14 cellular contexts compared by ENCODE assay signal in genomic region chr6:13480631-13481501, GRCh38. TPM values are rescaled to one million over a fixed set of nuclear protein-coding genes. Genes with fewer than 3 reads are reported as not detected.
DNase-seq lines count a peak whose midpoint lies in the region; ATAC-seq and TF ChIP-seq lines count a peak whose summit lies in the region.
"Had no signal": no experiment of that assay in that cellular context is flagged by ENCODE, and none has a peak within 500 bp of the region (broad histone marks: within the 10 kb centered on the region; RNA-seq: fewer than 3 reads in every experiment).

No MANE protein-coding gene starts in this region.

- no peak overlapping the region for H3K4me2 ChIP-seq in neural progenitor cell

- H3K27me3 ChIP-seq in right lobe of liver (no peaks in the 10 kb centered on the region), gastroesophageal sphincter (no peaks in the 10 kb centered on the region), neural progenitor cell (peaks cover 25% of the 10 kb centered on the region)

- H4K20me1 ChIP-seq in neural progenitor cell (ENCODE audit: low read depth), result no peaks in the 10 kb centered on the region

- no peaks in the 10 kb centered on the region for H3K27me3 Mint-ChIP-seq in central memory CD8-positive, alpha-beta T cell
- peaks cover 3% of the 10 kb centered on the region for H3K27me3 Mint-ChIP-seq in activated CD8-positive, alpha-beta memory T cell treated with anti-CD3 and anti-CD28 coated beads, Interleukin-2, amount 10 ng/mL, durations not matched to agents 7 days and 5 days
- peaks cover 12% of the 10 kb centered on the region for H3K27me3 Mint-ChIP-seq in neural progenitor cell (ENCODE audit: insufficient read depth, low read depth)

- H3K9ac ChIP-seq in neural progenitor cell, result no peak overlapping the region

- intact Hi-C loops in right lobe of liver (cut with DNase I), result loop anchor here (10.0 kb wide), 2 partner anchors 66 to 94 kb away; partner anchors contain the start of gene SIRT5 (in 1 of the 2)

- peaks cover 5% of the 10 kb centered on the region for H3F3A ChIP-seq in neural progenitor cell (ENCODE audit: low read depth)

- peaks cover 0 to 60% (median 10%) of the 10 kb centered on the region in 4 donors for H3K4me1 ChIP-seq in right lobe of liver
- peaks cover 0 to 42% (median 0%) of the 10 kb centered on the region in 3 donors for H3K4me1 ChIP-seq in gastroesophageal sphincter
- peaks cover 9% of the 10 kb centered on the region for H3K4me1 ChIP-seq in neural progenitor cell

- H3K36me3 ChIP-seq in right lobe of liver (no peaks in the 10 kb centered on the region), gastroesophageal sphincter (peaks cover 0 to 18% of the 10 kb centered on the region in 2 donors), neural progenitor cell (no peaks in the 10 kb centered on the region)
- H3K36me3 ChIP-seq: HAP-1 had no signal

- H3K9me3 Mint-ChIP-seq in central memory CD8-positive, alpha-beta T cell, result no peaks in the 10 kb centered on the region
- H3K9me3 Mint-ChIP-seq in activated CD8-positive, alpha-beta memory T cell treated with anti-CD3 and anti-CD28 coated beads, Interleukin-2, amount 10 ng/mL, durations not matched to agents 7 days and 5 days (ENCODE audit: low read depth), result no peaks in the 10 kb centered on the region
- no peaks in the 10 kb centered on the region for H3K9me3 Mint-ChIP-seq in neural progenitor cell
- H3K9me3 Mint-ChIP-seq: activated CD4-positive, alpha-beta T cell treated with anti-CD3 and anti-CD28 coated beads, Interleukin-2, amount 10 ng/mL, durations not matched to agents 24 days and 14 days had no signal

- peak overlapping the region; percentile 2 for H3K27ac Mint-ChIP-seq in central memory CD8-positive, alpha-beta T cell (ENCODE audit: low read depth)
- no peak overlapping the region for H3K27ac Mint-ChIP-seq in activated CD8-positive, alpha-beta memory T cell treated with anti-CD3 and anti-CD28 coated beads, Interleukin-2, amount 10 ng/mL, durations not matched to agents 7 days and 5 days
- no peak overlapping the region for H3K27ac Mint-ChIP-seq in neural progenitor cell

- no peak overlapping the region for H3K4me3 Mint-ChIP-seq in central memory CD8-positive, alpha-beta T cell
- H3K4me3 Mint-ChIP-seq in activated CD8-positive, alpha-beta memory T cell treated with anti-CD3 and anti-CD28 coated beads, Interleukin-2, amount 10 ng/mL, durations not matched to agents 7 days and 5 days, result no peak overlapping the region
- H3K4me3 Mint-ChIP-seq in neural progenitor cell, result no peak overlapping the region
- H3K4me3 Mint-ChIP-seq: activated CD4-positive, alpha-beta T cell treated with anti-CD3 and anti-CD28 coated beads, Interleukin-2, amount 10 ng/mL, durations not matched to agents 24 days and 14 days had no signal

- H3K9me3 ChIP-seq in right lobe of liver (no peaks in the 10 kb centered on the region), gastroesophageal sphincter (no peaks in the 10 kb centered on the region), neural progenitor cell (ENCODE audit: low read depth) (no peaks in the 10 kb centered on the region)
- H3K9me3 ChIP-seq: HAP-1 had no signal

- no peak for TF ChIP-seq EP300 in gastroesophageal sphincter (IDR thresholded peaks at IDR 0.05)

- TF ChIP-seq CTCF in right lobe of liver (IDR thresholded peaks at IDR 0.05) (no peak), gastroesophageal sphincter (IDR thresholded peaks at IDR 0.05) (no peak), neural progenitor cell (IDR thresholded peaks at IDR 0.05) (no peak)

- 39% methylated on average over 4 of the region's 6 CpGs for WGBS in right lobe of liver (ENCODE audit: insufficient coverage, low coverage, low lambda C conversion rate, missing lambda C conversion rate)
- WGBS in gastroesophageal sphincter (ENCODE audit: low coverage in 1 of 2), 2 donors, result 75 to 80% methylated on average over 2 to 3 of the region's 6 CpGs

- peaks cover 4% of the 10 kb centered on the region for H3K79me2 ChIP-seq in neural progenitor cell (ENCODE audit: low read depth)

- no peak for ATAC-seq in central memory CD8-positive, alpha-beta T cell (replicated peaks; ENCODE audit: extremely low read depth, poor library complexity, severe bottlenecking)
- peak; percentile 28 to 50 (median 34) for ATAC-seq in right lobe of liver
- no peak for ATAC-seq in activated CD8-positive, alpha-beta memory T cell treated with anti-CD3 and anti-CD28 coated beads, Interleukin-2, amount 10 ng/mL, durations not matched to agents 7 days and 5 days
- ATAC-seq in gastroesophageal sphincter, result no peak

- H3K27ac ChIP-seq in right lobe of liver (peak overlapping the region in 2 of 3 donors; percentile 17 to 76), gastroesophageal sphincter (no peak overlapping the region), neural progenitor cell (no peak overlapping the region)

- CTCF ChIA-PET in activated CD8-positive, alpha-beta memory T cell treated with anti-CD3 and anti-CD28 coated beads, Interleukin-2, amount 10 ng/mL, durations not matched to agents 7 days and 5 days (lab: Charles Lee), result interaction anchor here (1.0 to 2.4 kb wide), 4 partner anchors 52 to 144 kb away, joined by 3 to 7 read pairs (median 4); partner anchors contain the start of gene SIRT5

- H3K36me3 Mint-ChIP-seq in central memory CD8-positive, alpha-beta T cell (ENCODE audit: insufficient read depth), result peaks cover 4% of the 10 kb centered on the region
- peaks cover 24% of the 10 kb centered on the region for H3K36me3 Mint-ChIP-seq in activated CD8-positive, alpha-beta memory T cell treated with anti-CD3 and anti-CD28 coated beads, Interleukin-2, amount 10 ng/mL, durations not matched to agents 7 days and 5 days
- H3K36me3 Mint-ChIP-seq in neural progenitor cell, result no peaks in the 10 kb centered on the region

- peaks cover 44% of the 10 kb centered on the region for H3K4me1 Mint-ChIP-seq in central memory CD8-positive, alpha-beta T cell
- H3K4me1 Mint-ChIP-seq in activated CD8-positive, alpha-beta memory T cell treated with anti-CD3 and anti-CD28 coated beads, Interleukin-2, amount 10 ng/mL, durations not matched to agents 7 days and 5 days, result peaks cover 60% of the 10 kb centered on the region
- peaks cover 27% of the 10 kb centered on the region for H3K4me1 Mint-ChIP-seq in neural progenitor cell

- no peak for TF ChIP-seq POLR2A in right lobe of liver (IDR thresholded peaks at IDR 0.05)
- no peak for TF ChIP-seq POLR2A in gastroesophageal sphincter (IDR thresholded peaks at IDR 0.05)

- peak; percentile 29 for DNase-seq in DMS 273 (lab: John Stamatoyannopoulos, UW; ENCODE audit: unreplicated experiment)
- peak; percentile 71 for DNase-seq in NCI-H226
- no peak for DNase-seq in central memory CD8-positive, alpha-beta T cell (ENCODE audit: low spot score in 2 of 2)
- DNase-seq in right lobe of liver, result peak in 1 of 3 donors; percentile 68
- no peak for DNase-seq in SIG-M5 treated with dmso at 0.1 percent for 504 hours (lab: John Stamatoyannopoulos, UW; ENCODE audit: unreplicated experiment)
- DNase-seq in activated CD8-positive, alpha-beta memory T cell treated with anti-CD3 and anti-CD28 coated beads, Interleukin-2, amount 10 ng/mL, durations not matched to agents 7 days and 5 days, result no peak
- DNase-seq in neural progenitor cell (ENCODE audit: low spot score), result no peak
- DNase-seq: activated CD4-positive, alpha-beta T cell treated with anti-CD3 and anti-CD28 coated beads, Interleukin-2, amount 10 ng/mL, durations not matched to agents 24 days and 14 days; effector memory CD4-positive, alpha-beta T cell; NCI-H2029; NCI-H526 treated with DMSO at 0.1 percent for 48 hours; T-helper 9 cell had no signal

- H3K4me3 ChIP-seq in right lobe of liver, result no peak overlapping the region
- no peak overlapping the region for H3K4me3 ChIP-seq in gastroesophageal sphincter
- no peak overlapping the region for H3K4me3 ChIP-seq in neural progenitor cell
- H3K4me3 ChIP-seq: HAP-1 had no signal

- H2AFZ ChIP-seq in neural progenitor cell (replicated peaks), result no peak overlapping the region

RNA-seq across cellular contexts. Expression of gene GFOD1, which starts 6.5 kb away (rescaled TPM):
- total RNA-seq in right lobe of liver (1 to 10 TPM; 5.4 to 8.5 (median 7.5) TPM), gastroesophageal sphincter (10 to 100 TPM; 18.3 to 49.1 (median 29.0) TPM), neural progenitor cell (ENCODE audit: low replicate concordance) (1.8 and 2.1 TPM in 2 replicates)
- total RNA-seq in activated CD8-positive, alpha-beta memory T cell treated with anti-CD3 and anti-CD28 coated beads, Interleukin-2, amount 10 ng/mL, durations not matched to agents 7 days and 5 days, result 10 to 100 TPM; 10.6 to 11.6 TPM

Comparison
In these comparisons a context has a peak if more than half of its experiments do, and no peak if none do; other contexts are left out.
1. DNase-seq: peak in DMS 273 (single experiment) and NCI-H226 (single experiment); none in central memory CD8-positive, alpha-beta T cell (0 of 2), SIG-M5 treated with dmso at 0.1 percent for 504 hours (single experiment), activated CD8-positive, alpha-beta memory T cell treated with anti-CD3 and anti-CD28 coated beads, Interleukin-2, amount 10 ng/mL, durations not matched to agents 7 days and 5 days (single experiment) and neural progenitor cell (single experiment).
2. ATAC-seq: peak in right lobe of liver (4 of 4); none in central memory CD8-positive, alpha-beta T cell (single experiment), activated CD8-positive, alpha-beta memory T cell treated with anti-CD3 and anti-CD28 coated beads, Interleukin-2, amount 10 ng/mL, durations not matched to agents 7 days and 5 days (single experiment) and gastroesophageal sphincter (single experiment).
3. H3K27ac ChIP-seq: peak in right lobe of liver (2 of 3); none in gastroesophageal sphincter (0 of 4) and neural progenitor cell (single experiment).